18 cellular contexts compared by ENCODE assay signal in genomic region chr2:57862727-57863126, GRCh38.
"Had no signal": no experiment of that assay in that cellular context is flagged by ENCODE, and none has a peak within 500 bp of the region (broad histone marks: within the 10 kb centered on the region; RNA-seq: fewer than 3 reads in every experiment).

No MANE protein-coding gene starts in this region.

- H3K4me3 Mint-ChIP-seq: nephron progenitor cell had no signal

- H3K27ac ChIP-seq: dorsolateral prefrontal cortex, neutrophil, ovary had no signal

- H3K9me3 ChIP-seq: neutrophil, ovary had no signal

- H3K4me3 ChIP-seq: dorsolateral prefrontal cortex, lung, ovary had no signal

- DNase-seq: cortex of kidney; dorsolateral prefrontal cortex; effector CD8-positive, alpha-beta T cell; foreskin melanocyte; head of caudate nucleus; hippocampal formation; left colon; left ventricle myocardium superior; mesenchymal stem cell; midbrain; nephron progenitor cell; ovary; right cardiac atrium; stimulated activated CD4-positive, alpha-beta T cell treated with anti-CD3 and anti-CD28 coated beads, Interleukin-12 subunit alpha, Interleukin-12 subunit beta, amount 100 ng/mL, for 4 hours; stimulated activated naive CD4-positive, alpha-beta T cell treated with Interleukin-2 at 50 U/mL for 16 hours; trophoblast cell had no signal

- H3K9me3 Mint-ChIP-seq: nephron progenitor cell had no signal

- H3K27ac Mint-ChIP-seq: nephron progenitor cell had no signal

- H3K36me3 ChIP-seq: neutrophil, ovary had no signal

- H3K27me3 ChIP-seq: dorsolateral prefrontal cortex, neutrophil, ovary had no signal

- ATAC-seq: left colon, left ventricle myocardium superior, right cardiac atrium had no signal
